13 cellular contexts compared by ENCODE assay signal in the genomic region with DNA sequence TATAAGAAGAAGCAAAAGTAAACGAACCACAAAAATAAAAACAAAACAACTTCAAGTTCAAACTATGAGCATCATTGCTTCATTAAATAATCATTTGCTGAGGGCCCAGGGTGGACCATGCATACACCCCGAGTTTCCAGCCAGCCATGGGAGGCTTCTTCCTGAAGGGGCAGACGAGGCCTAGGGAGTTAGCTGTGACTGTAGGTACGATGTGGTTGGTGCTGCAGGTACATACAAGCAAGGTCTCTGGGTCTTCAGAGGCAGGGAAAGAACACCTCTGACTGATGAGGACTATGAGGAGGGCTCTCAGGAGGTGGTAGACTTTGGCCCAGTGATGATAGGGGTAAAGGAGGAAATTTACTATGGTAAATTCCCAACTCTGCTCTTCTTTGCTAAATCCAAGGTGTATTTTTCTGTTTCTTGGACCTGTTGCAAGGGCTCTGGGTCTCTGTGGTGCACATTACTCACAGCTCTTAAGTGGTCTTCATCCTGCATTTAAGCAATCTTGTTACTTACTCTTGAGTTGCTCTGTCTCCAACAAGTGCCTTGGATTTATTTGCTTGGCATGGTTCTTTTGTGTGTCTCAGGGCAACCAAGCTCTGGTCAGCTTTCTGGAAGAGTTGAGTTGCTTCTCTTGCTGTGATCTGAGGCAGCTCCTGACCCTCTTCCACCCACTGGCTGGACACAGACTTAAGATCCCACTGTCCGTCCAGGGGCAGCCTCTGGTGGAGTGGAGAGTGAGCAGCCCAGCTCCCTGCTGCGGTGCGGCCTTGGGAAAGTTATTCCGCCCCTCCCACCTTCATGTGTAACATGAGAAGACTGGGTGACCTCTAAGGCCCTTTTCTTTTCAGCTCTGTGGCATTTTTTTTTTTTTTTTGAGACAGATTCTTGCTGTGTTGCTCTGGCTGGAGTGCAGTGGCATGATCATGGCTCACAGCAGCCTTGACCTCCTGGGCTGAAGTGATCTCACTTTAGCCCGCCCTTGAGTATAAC. TPM values are rescaled to one million over a fixed set of nuclear protein-coding genes. Genes with fewer than 3 reads are reported as not detected.
DNase-seq lines count a peak whose midpoint lies in the region; ATAC-seq and TF ChIP-seq lines count a peak whose summit lies in the region.
"Had no signal": no experiment of that assay in that cellular context is flagged by ENCODE, and none has a peak within 500 bp of the region (broad histone marks: within the 10 kb centered on the region; RNA-seq: fewer than 3 reads in every experiment).

No MANE protein-coding gene starts in this region.

- no TSS peak for BruUV-seq in IMR-90 (replicated peaks; lab: Mats Ljungman, UMichigan)

- H3K9me1 ChIP-seq in IMR-90 (ENCODE audit: insufficient read depth, low read length) = peaks cover 9% of the 10 kb centered on the region; the same call in 1 of the 2 replicates

- ATAC-seq in IMR-90 (ENCODE audit: low read depth) (peak; percentile 74), GM18502 (IDR thresholded peaks at IDR 0.05; ENCODE audit: poor library complexity, unreplicated experiment) (no peak)
- ATAC-seq: left colon had no signal

- no peak overlapping the region for H3K18ac ChIP-seq in IMR-90 (ENCODE audit: low read depth, low read length)

- H3K27me3 ChIP-seq in IMR-90 (ENCODE audit: control insufficient read depth, insufficient read depth, low read length) (no peaks in the 10 kb centered on the region), colonic mucosa (no peaks in the 10 kb centered on the region)

- no peak overlapping the region for H2BK120ac ChIP-seq in IMR-90 (ENCODE audit: low read depth, low read length)

- H3K79me1 ChIP-seq in IMR-90 (ENCODE audit: low read depth in 1 of 2, low read length in 2 of 2) = no peaks in the 10 kb centered on the region

- WGBS in IMR-90 (ENCODE audit: extremely low coverage in 2 of 2, insufficient read length in 1 of 2), 2 experiments = 100% methylated on average over 1 of the region's 9 CpGs; no CpG with 5 or more reads in 1 of the 2 experiments

- DNase-seq in AG10803 (ENCODE audit: low read depth) (peak; percentile 10), IMR-90 (peak; percentile 47), colonic mucosa (peak; percentile 15), mucosa of gallbladder (ENCODE audit: low spot score) (peak; percentile 42), COR-L47 (lab: John Stamatoyannopoulos, UW) (no peak), T-helper 1 cell (no peak), cardiac septum (ENCODE audit: low spot score) (no peak)
- DNase-seq: left colon, NCI-H1092, occipital lobe, RPMI8226 had no signal

- POLR2A ChIA-PET in IMR-90 (lab: Charles Lee; ENCODE audit: unreplicated experiment) = interaction anchor here (0.6 kb wide), 1 partner anchor 286 kb away, joined by 8 read pairs; no protein-coding TSS in a partner anchor

- CTCF ChIA-PET in IMR-90 (lab: Yijun Ruan, JAX) = no interaction called here

- intact Hi-C loops in IMR-90 (cut with micrococcal nuclease) (no loop called here), colonic mucosa (cut with DNase I) (no loop called here), cardiac septum (cut with DNase I) (no loop called here)

- H2BK15ac ChIP-seq in IMR-90 (ENCODE audit: low read depth, low read length) = no peak overlapping the region

- H3K27ac ChIP-seq in IMR-90 (ENCODE audit: insufficient read depth, low read length) = no peak overlapping the region
- no peak overlapping the region for H3K27ac ChIP-seq in colonic mucosa

- peaks cover 2% of the 10 kb centered on the region; the same call in 1 of the 2 replicates for H3K4me1 ChIP-seq in IMR-90 (ENCODE audit: control insufficient read depth, insufficient read depth, low read length)
- no peaks in the 10 kb centered on the region for H3K4me1 ChIP-seq in colonic mucosa

- no peak overlapping the region for H2AK5ac ChIP-seq in IMR-90 (ENCODE audit: low read depth, low read length)

- H3K14ac ChIP-seq in IMR-90 (replicated peaks; ENCODE audit: low read depth, low read length) = 0 out of 2 replicates have a peak overlapping the region, but pooled peaks have one; percentile 21

- H4K91ac ChIP-seq in IMR-90 (ENCODE audit: insufficient read depth, low read depth, low read length) = no peak overlapping the region

- no peak overlapping the region for H3K56ac ChIP-seq in IMR-90 (ENCODE audit: extremely low read depth, insufficient read depth, low read length)

- H2AFZ ChIP-seq in IMR-90 (replicated peaks; ENCODE audit: low read length, poor library complexity) = peak overlapping the region; percentile 46

- no peak overlapping the region for H3K4ac ChIP-seq in IMR-90 (ENCODE audit: low read depth, low read length)

- H4K8ac ChIP-seq in IMR-90 (ENCODE audit: low read depth in 2 of 2, low read length in 2 of 2) = no peak overlapping the region

- H3K9me3 ChIP-seq in IMR-90 (ENCODE audit: control insufficient read depth, insufficient read depth, low read length) = peaks cover 2% of the 10 kb centered on the region; the same call in 1 of the 2 replicates
- no peaks in the 10 kb centered on the region for H3K9me3 ChIP-seq in colonic mucosa

- no peaks in the 10 kb centered on the region for H4K20me1 ChIP-seq in IMR-90 (ENCODE audit: insufficient read depth, low read length)

- TF ChIP-seq CTCF in AG10803 (conservative IDR thresholded peaks at IDR 0.05; ENCODE audit: low read length) = no peak
- no peak for TF ChIP-seq CTCF in IMR-90 (conservative IDR thresholded peaks at IDR 0.05; ENCODE audit: low read depth, low read length)
- TF ChIP-seq CTCF in colonic mucosa (IDR thresholded peaks at IDR 0.05) = no peak

- H2AK9ac ChIP-seq in IMR-90 (replicated peaks; ENCODE audit: low read depth, low read length, poor library complexity) = peak overlapping the region; percentile 73

- H3K23ac ChIP-seq in IMR-90 (ENCODE audit: low read depth, low read length) = no peak overlapping the region

- no peak for TF ChIP-seq POLR2A in IMR-90 (IDR thresholded peaks at IDR 0.05; ENCODE audit: low read depth, low read length)

- H3K36me3 ChIP-seq in IMR-90 (ENCODE audit: control insufficient read depth, insufficient read depth, low read length) (no peaks in the 10 kb centered on the region), colonic mucosa (no peaks in the 10 kb centered on the region)

- in situ Hi-C loops in IMR-90 (cut with MboI; ENCODE audit: low sequenced_read_pairs) = no loop called here

- H3K4me3 ChIP-seq in AG10803 (ENCODE audit: low read length) = no peak overlapping the region
- no peak overlapping the region for H3K4me3 ChIP-seq in IMR-90 (ENCODE audit: insufficient read depth, low read depth, low read length)
- H3K4me3 ChIP-seq in colonic mucosa = no peak overlapping the region

- H2BK5ac ChIP-seq in IMR-90 (ENCODE audit: low read depth, low read length, poor library complexity, severe bottlenecking) = no peak overlapping the region

- TF ChIP-seq RAD21 in IMR-90 (IDR thresholded peaks at IDR 0.05; ENCODE audit: low read length) = no peak

- no peak overlapping the region for H2BK20ac ChIP-seq in IMR-90 (ENCODE audit: low read depth, low read length)

- no peak overlapping the region for H4K5ac ChIP-seq in IMR-90 (ENCODE audit: low read depth, low read length)

- no peak overlapping the region for H3K9ac ChIP-seq in IMR-90 (ENCODE audit: low read depth, low read length)
- H3K9ac ChIP-seq in colonic mucosa (ENCODE audit: low read depth in 2 of 2, low read length in 2 of 2) = no peak overlapping the region

- dilution Hi-C loops in IMR-90 (cut with HindIII; ENCODE audit: low sequenced_read_pairs, unreplicated experiment) = no loop called here

- H3K4me2 ChIP-seq in IMR-90 (ENCODE audit: low read depth, low read length) = no peak overlapping the region

TF ChIP-seq in IMR-90, 13 proteins besides CTCF, POLR2A, EP300 and RAD21 (continues in another document):
- TF ChIP-seq MXI1 (IDR thresholded peaks at IDR 0.05; ENCODE audit: borderline replicate concordance, low read depth, low read length) (no peak), RCOR1 (IDR thresholded peaks at IDR 0.05; ENCODE audit: insufficient replicate concordance, low read length) (no peak), SMC3 (IDR thresholded peaks at IDR 0.05; ENCODE audit: low read depth, low read length) (no peak), BHLHE40 (IDR thresholded peaks at IDR 0.05; ENCODE audit: low read depth, low read length) (no peak), MAFK (IDR thresholded peaks at IDR 0.05; ENCODE audit: low read depth, low read length) (no peak), NFE2L2 (IDR thresholded peaks at IDR 0.05; ENCODE audit: low read depth, low read length) (no peak), CEBPB (IDR thresholded peaks at IDR 0.05; ENCODE audit: low read depth, low read length) (no peak), FOS (IDR thresholded peaks at IDR 0.05; ENCODE audit: low read depth, low read length) (no peak)
- TF ChIP-seq, protein P1, sequence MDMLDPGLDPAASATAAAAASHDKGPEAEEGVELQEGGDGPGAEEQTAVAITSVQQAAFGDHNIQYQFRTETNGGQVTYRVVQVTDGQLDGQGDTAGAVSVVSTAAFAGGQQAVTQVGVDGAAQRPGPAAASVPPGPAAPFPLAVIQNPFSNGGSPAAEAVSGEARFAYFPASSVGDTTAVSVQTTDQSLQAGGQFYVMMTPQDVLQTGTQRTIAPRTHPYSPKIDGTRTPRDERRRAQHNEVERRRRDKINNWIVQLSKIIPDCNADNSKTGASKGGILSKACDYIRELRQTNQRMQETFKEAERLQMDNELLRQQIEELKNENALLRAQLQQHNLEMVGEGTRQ (IDR thresholded peaks at IDR 0.05; ENCODE audit: low read depth, low read length) = no peak
- TF ChIP-seq, protein P2, sequence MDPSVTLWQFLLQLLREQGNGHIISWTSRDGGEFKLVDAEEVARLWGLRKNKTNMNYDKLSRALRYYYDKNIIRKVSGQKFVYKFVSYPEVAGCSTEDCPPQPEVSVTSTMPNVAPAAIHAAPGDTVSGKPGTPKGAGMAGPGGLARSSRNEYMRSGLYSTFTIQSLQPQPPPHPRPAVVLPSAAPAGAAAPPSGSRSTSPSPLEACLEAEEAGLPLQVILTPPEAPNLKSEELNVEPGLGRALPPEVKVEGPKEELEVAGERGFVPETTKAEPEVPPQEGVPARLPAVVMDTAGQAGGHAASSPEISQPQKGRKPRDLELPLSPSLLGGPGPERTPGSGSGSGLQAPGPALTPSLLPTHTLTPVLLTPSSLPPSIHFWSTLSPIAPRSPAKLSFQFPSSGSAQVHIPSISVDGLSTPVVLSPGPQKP (IDR thresholded peaks at IDR 0.05; ENCODE audit: borderline replicate concordance, low read depth, low read length) = no peak

RNA-seq across cellular contexts. Expression of a gene that starts 56.1 kb away (rescaled TPM):
- total RNA-seq in IMR-90 (2012; rRNA removed) (56.1 and 70.5 TPM in 2 replicates), colonic mucosa (10 to 100 TPM in 1 of 2 donors, 1 to 10 TPM in 1; 9.5 to 38.3 TPM), mucosa of gallbladder (3.9 TPM), cardiac septum (1.3 TPM)
- 34.1 and 37.7 TPM in 2 replicates for polyA plus RNA-seq in IMR-90 (2012; rRNA removed)
- 5.0 and 16.1 TPM in 2 replicates for polyA plus RNA-seq in IMR-90 (2012; cell fraction: cytosol; rRNA removed)
- polyA plus RNA-seq in IMR-90 (2012; cell fraction: nucleus; rRNA removed; ENCODE audit: low replicate concordance) = 8.1 and 50.9 TPM in 2 replicates

RNA-seq across cellular contexts. Expression of a gene that starts 59.4 kb away (rescaled TPM):
- total RNA-seq in IMR-90 (2012; rRNA removed) = 2.7 and 3.3 TPM in 2 replicates
- 2.3 and 3.1 TPM in 2 replicates for polyA plus RNA-seq in IMR-90 (2012; rRNA removed)
- polyA plus RNA-seq in IMR-90 (2012; cell fraction: cytosol; rRNA removed) = 1.7 and 3.2 TPM in 2 replicates
- 0.87 and 1.6 TPM in 2 replicates for polyA plus RNA-seq in IMR-90 (2012; cell fraction: nucleus; rRNA removed; ENCODE audit: low replicate concordance)
- 10 to 100 TPM; 36.3 to 71.1 TPM for total RNA-seq in colonic mucosa
- 20.5 TPM for total RNA-seq in mucosa of gallbladder
- 0.16 TPM for total RNA-seq in cardiac septum
- total RNA-seq: dermis microvascular lymphatic vessel endothelial cell had no signal

Comparison
In these comparisons a context has a peak if more than half of its experiments do, and no peak if none do; other contexts are left out.
1. DNase-seq: peak in AG10803 (single experiment), IMR-90 (single experiment), colonic mucosa (single experiment) and mucosa of gallbladder (single experiment); none in COR-L47 (single experiment), T-helper 1 cell (0 of 5) and cardiac septum (single experiment).